Comparison of ENCODE assay signal across 23 cellular contexts in the genomic region with DNA sequence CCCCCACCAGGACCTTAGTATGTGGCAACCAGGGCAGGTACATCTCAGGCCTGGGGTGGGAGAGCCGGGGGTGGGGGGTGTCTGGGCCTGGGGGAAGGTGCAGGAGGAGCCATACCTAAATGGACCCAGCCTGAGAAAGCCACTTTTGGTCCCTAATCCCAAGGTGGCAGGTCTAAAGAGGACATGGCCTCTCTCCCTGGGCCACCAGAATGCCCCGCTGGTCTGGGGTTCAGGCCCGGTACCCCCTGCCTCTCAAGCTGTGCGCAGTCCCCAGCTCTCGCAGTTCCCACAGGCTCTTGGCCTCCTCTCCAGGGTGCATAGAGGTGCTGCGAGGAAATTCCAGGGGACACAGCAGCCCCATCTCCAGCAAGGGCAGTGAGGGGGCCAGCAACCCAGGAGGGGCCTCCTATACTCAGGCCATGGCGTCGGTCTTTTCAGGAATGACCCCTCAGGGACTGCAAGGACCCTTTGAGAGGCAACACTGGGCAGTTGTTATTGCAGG. TPM values are rescaled to one million over a fixed set of nuclear protein-coding genes. Genes with fewer than 3 reads are reported as not detected.
A peak's percentile ranks its signal among the peaks of the same experiment; 100 is the strongest.
DNase-seq lines count a peak whose midpoint lies in the region; ATAC-seq, FAIRE-seq and TF ChIP-seq lines count a peak whose summit lies in the region.
"Had no signal": no experiment of that assay in that cellular context is flagged by ENCODE, and none has a peak within 500 bp of the region (broad histone marks: within the 10 kb centered on the region; RNA-seq: fewer than 3 reads in every experiment).

No MANE protein-coding gene starts in this region.

- peaks cover 43% of the 10 kb centered on the region for H3K27me3 Mint-ChIP-seq in chondrocyte (ENCODE audit: low read depth)

- H3K4me3 ChIP-seq in HepG2 (replicated peaks in 1 of 3; ENCODE audit: insufficient read depth in 1 of 3, low read depth in 2 of 3, low read length in 3 of 3) (no peak overlapping the region), right lobe of liver (no peak overlapping the region), lower lobe of right lung (no peak overlapping the region), breast epithelium (no peak overlapping the region)
- H3K4me3 ChIP-seq: A549 had no signal

- H3K4me1 ChIP-seq in HepG2 (ENCODE audit: insufficient read depth, low read length) (peaks cover 39% of the 10 kb centered on the region), right lobe of liver (peaks cover 0 to 20% (median 4%) of the 10 kb centered on the region in 4 donors), lower lobe of right lung (peaks cover 16% of the 10 kb centered on the region), breast epithelium (no peaks in the 10 kb centered on the region)

- TF ChIP-seq POLR2A in HepG2 (IDR thresholded peaks at IDR 0.05; ENCODE audit: insufficient read depth in 1 of 2, low read depth in 2 of 2, low read length in 2 of 2) (no peak), right lobe of liver (IDR thresholded peaks at IDR 0.05) (no peak), breast epithelium (IDR thresholded peaks at IDR 0.05) (no peak)

- no peak overlapping the region for H3K27ac Mint-ChIP-seq in chondrocyte (ENCODE audit: unreplicated experiment)
- H3K27ac Mint-ChIP-seq: CD4-positive, alpha-beta memory T cell had no signal

- H3K27me3 ChIP-seq in HepG2 (ENCODE audit: control insufficient read depth in 1 of 2, insufficient read depth in 2 of 2, low read length in 2 of 2): peaks cover 30 to 58% of the 10 kb centered on the region in 2 experiments
- no peaks in the 10 kb centered on the region for H3K27me3 ChIP-seq in right lobe of liver
- H3K27me3 ChIP-seq in lower lobe of right lung (ENCODE audit: low read depth): peaks cover 55% of the 10 kb centered on the region
- H3K27me3 ChIP-seq in breast epithelium: peaks cover 3 to 18% of the 10 kb centered on the region in 2 donors

- ATAC-seq in HepG2: no peak
- no peak for ATAC-seq in right lobe of liver
- no peak for ATAC-seq in lower lobe of right lung
- ATAC-seq: A549 had no signal

- H4K20me1 ChIP-seq in HepG2 (ENCODE audit: insufficient read depth, low read length): no peaks in the 10 kb centered on the region

- no peaks in the 10 kb centered on the region for H3K79me2 ChIP-seq in HepG2 (ENCODE audit: insufficient read depth, low read length)

- no TSS peak for BruUV-seq in HepG2 (replicated peaks; lab: Mats Ljungman, UMichigan)

- DNase-seq in HepG2 (ENCODE audit: low spot score) (no peak), right lobe of liver (no peak), chondrocyte (ENCODE audit: low spot score) (peak; percentile 84), lower lobe of right lung (peak; percentile 8), posterior vena cava (ENCODE audit: low spot score) (peak; percentile 32), breast epithelium (ENCODE audit: low spot score in 2 of 2) (no peak), NCI-H345 treated with DMSO at 0.1 percent for 48 hours (lab: John Stamatoyannopoulos, UW; ENCODE audit: unreplicated experiment) (no peak), NAMALWA (ENCODE audit: low spot score) (no peak)
- DNase-seq: ACHN; C1 segment of cervical spinal cord; Calu3; CD4-positive, alpha-beta memory T cell; COR-L47; DMS153; DND-41; GOT3; H7; HCEC 1CT had no signal

- TF ChIP-seq RAD21 in HepG2 (CRISPR knock-in tag; IDR thresholded peaks at IDR 0.05): no peak

- TF ChIP-seq EP300 in HepG2 (IDR thresholded peaks at IDR 0.05; ENCODE audit: low read depth in 2 of 2, low read length in 2 of 2) (no peak), HepG2 (CRISPR knock-in tag; IDR thresholded peaks at IDR 0.05; ENCODE audit: borderline replicate concordance) (no peak)

- no peak for FAIRE-seq in HepG2 (lab: Jason Lieb, UNC)
- FAIRE-seq: A549, G401.6, GM12892 had no signal

- no peaks in the 10 kb centered on the region for H3K9me3 Mint-ChIP-seq in chondrocyte (ENCODE audit: low read depth)

- no peak overlapping the region for H3K4me2 ChIP-seq in HepG2 (ENCODE audit: low read depth, low read length)
- H3K4me2 ChIP-seq: A549 had no signal

- H3K36me3 ChIP-seq in HepG2 (replicated peaks in 1 of 2; ENCODE audit: control insufficient read depth in 1 of 2, insufficient read depth in 2 of 2, low read length in 2 of 2) (no peaks in the 10 kb centered on the region), right lobe of liver (no peaks in the 10 kb centered on the region), lower lobe of right lung (no peaks in the 10 kb centered on the region), breast epithelium (no peaks in the 10 kb centered on the region)

- no peaks in the 10 kb centered on the region for H3K9me3 ChIP-seq in HepG2 (ENCODE audit: low read length)
- no peaks in the 10 kb centered on the region for H3K9me3 ChIP-seq in right lobe of liver
- no peaks in the 10 kb centered on the region for H3K9me3 ChIP-seq in lower lobe of right lung
- H3K9me3 ChIP-seq in breast epithelium: no peaks in the 10 kb centered on the region
- H3K9me3 ChIP-seq: A549 had no signal

- in situ Hi-C loops in HepG2 (cut with HindIII; ENCODE audit: extremely low pct_ligation_motif_present, low pct_unique_long_range_greater_than_20kb): no loop called here

- 74% methylated on average over 6 of the region's 8 CpGs for WGBS in HepG2 (ENCODE audit: low lambda C conversion rate)
- WGBS in right lobe of liver (ENCODE audit: insufficient coverage, low coverage, low lambda C conversion rate, missing lambda C conversion rate): 100% methylated on average over 2 of the region's 8 CpGs

- no peaks in the 10 kb centered on the region for H3K4me1 Mint-ChIP-seq in chondrocyte (ENCODE audit: low read depth)

- H3K27ac ChIP-seq in HepG2 (ENCODE audit: extremely low read length, insufficient read depth, low read length): no peak overlapping the region
- H3K27ac ChIP-seq in right lobe of liver: no peak overlapping the region
- no peak overlapping the region for H3K27ac ChIP-seq in lower lobe of right lung
- H3K27ac ChIP-seq in breast epithelium: no peak overlapping the region
- H3K27ac ChIP-seq: 22Rv1, A549 had no signal

- H2AFZ ChIP-seq in HepG2 (ENCODE audit: low read length): no peak overlapping the region

- H3K4me3 Mint-ChIP-seq in chondrocyte (ENCODE audit: unreplicated experiment): no peak overlapping the region
- H3K4me3 Mint-ChIP-seq: CD4-positive, alpha-beta memory T cell had no signal

- CTCF ChIA-PET in HepG2 (lab: Yijun Ruan, JAX; ENCODE audit: low intra/inter-chr PET ratio, low total read pairs): no interaction called here

- no peak overlapping the region for H3K9ac ChIP-seq in HepG2 (ENCODE audit: insufficient read depth, low read depth, low read length)

- intact Hi-C loops in HepG2 (cut with micrococcal nuclease; ENCODE audit: unreplicated experiment) (no loop called here), right lobe of liver (cut with DNase I) (no loop called here), lower lobe of right lung (cut with DNase I) (no loop called here), posterior vena cava (cut with DNase I) (no loop called here), breast epithelium (cut with DNase I; ENCODE audit: low total_unique reads) (no loop called here)

- POLR2A ChIA-PET in HepG2 (lab: Yijun Ruan, JAX): no interaction called here

- H3K36me3 Mint-ChIP-seq in chondrocyte (ENCODE audit: low read depth): no peaks in the 10 kb centered on the region
- H3K36me3 Mint-ChIP-seq: CD4-positive, alpha-beta memory T cell had no signal

- no peak for TF ChIP-seq CTCF in HepG2 (CRISPR knock-in tag; IDR thresholded peaks at IDR 0.05)
- no peak for TF ChIP-seq CTCF in right lobe of liver (IDR thresholded peaks at IDR 0.05)
- no peak for TF ChIP-seq CTCF in chondrocyte (IDR thresholded peaks at IDR 0.05)
- no peak for TF ChIP-seq CTCF in lower lobe of right lung (IDR thresholded peaks at IDR 0.05)
- no peak for TF ChIP-seq CTCF in breast epithelium (IDR thresholded peaks at IDR 0.05)

RNA-seq across cellular contexts. Expression of gene AVP, which starts 1.1 kb away (rescaled TPM):
- total RNA-seq in HepG2 (2016; rRNA removed; fragmentation: Illumina TruSeq; extraction: Trizol) (not detected in 2 replicates), right lobe of liver (under 1 TPM in 2 of 6 experiments, not detected in 4; 0.74 to 0.93 TPM), chondrocyte (not detected in 3 replicates), lower lobe of right lung (not detected), posterior vena cava (not detected), breast epithelium (not detected)
- not detected in 2 replicates for total RNA-seq in HepG2 (2016; cell fraction: cytosol; rRNA removed; fragmentation: Illumina TruSeq; extraction: Trizol; ENCODE audit: low read depth)
- not detected in 2 replicates for total RNA-seq in HepG2 (2016; cell fraction: insoluble cytoplasmic fraction; rRNA removed; fragmentation: Illumina TruSeq; extraction: Trizol)
- not detected in 2 replicates for total RNA-seq in HepG2 (2016; cell fraction: membrane; rRNA removed; fragmentation: Illumina TruSeq; extraction: Trizol)
- total RNA-seq in HepG2 (2016; cell fraction: nucleus; rRNA removed; fragmentation: Illumina TruSeq; extraction: Trizol): not detected in 2 replicates
- 0.12 and 0.21 TPM in 2 replicates for polyA plus RNA-seq in HepG2 (2011; rRNA removed)
- 0.22 and 0.74 TPM in 2 replicates for polyA plus RNA-seq in HepG2 (2011; cell fraction: cytosol; rRNA removed)
- 0.37 and 0.38 TPM in 2 replicates for polyA plus RNA-seq in HepG2 (2011; cell fraction: nucleus; rRNA removed)
- not detected in 2 replicates for polyA plus RNA-seq in HepG2 (2012)
- polyA plus RNA-seq in HepG2 (2016; cell fraction: cytosol; fragmentation: Illumina TruSeq; extraction: Trizol; ENCODE audit: low read depth): not detected in 2 replicates
- polyA plus RNA-seq in HepG2 (2016; cell fraction: insoluble cytoplasmic fraction; fragmentation: Illumina TruSeq; extraction: Trizol; ENCODE audit: low read depth): not detected in 2 replicates
- not detected in 2 replicates for polyA plus RNA-seq in HepG2 (2016; cell fraction: membrane; fragmentation: Illumina TruSeq; extraction: Trizol; ENCODE audit: low read depth)
- polyA plus RNA-seq in HepG2 (2016; cell fraction: nucleus; fragmentation: Illumina TruSeq; extraction: Trizol; ENCODE audit: insufficient read depth, low read depth): not detected in 2 replicates
- not detected in 2 replicates for polyA minus RNA-seq in HepG2 (2011; rRNA and poly(A)+ RNA removed; ENCODE audit: low replicate concordance)
- polyA minus RNA-seq in HepG2 (2011; cell fraction: cytosol; rRNA and poly(A)+ RNA removed): not detected in 2 replicates
- polyA minus RNA-seq in HepG2 (2011; cell fraction: nucleus; rRNA and poly(A)+ RNA removed): not detected in 2 replicates
- total RNA-seq: Calu3; CD4-positive, alpha-beta memory T cell; H7 had no signal
- polyA plus RNA-seq: A549; BJ; CD4-positive, alpha-beta memory T cell had no signal

RNA-seq across cellular contexts. Expression of gene OXT, which starts 14.2 kb away (rescaled TPM):
- total RNA-seq in HepG2 (2016; rRNA removed; fragmentation: Illumina TruSeq; extraction: Trizol) (not detected in 2 replicates), right lobe of liver (10 to 100 TPM in 2 of 6 experiments, 1 to 10 TPM in 4; 1.8 to 41.2 (median 7.0) TPM), chondrocyte (not detected in 3 replicates), lower lobe of right lung (not detected), posterior vena cava (not detected), breast epithelium (1 to 10 TPM in 1 of 3 donors, not detected in 2; 4.5 TPM)
- not detected in 2 replicates for total RNA-seq in HepG2 (2016; cell fraction: cytosol; rRNA removed; fragmentation: Illumina TruSeq; extraction: Trizol; ENCODE audit: low read depth)
- not detected in 2 replicates for total RNA-seq in HepG2 (2016; cell fraction: insoluble cytoplasmic fraction; rRNA removed; fragmentation: Illumina TruSeq; extraction: Trizol)
- total RNA-seq in HepG2 (2016; cell fraction: membrane; rRNA removed; fragmentation: Illumina TruSeq; extraction: Trizol): not detected in 2 replicates
- not detected in 2 replicates for total RNA-seq in HepG2 (2016; cell fraction: nucleus; rRNA removed; fragmentation: Illumina TruSeq; extraction: Trizol)
- polyA plus RNA-seq in HepG2 (2011; rRNA removed): not detected in 2 replicates
- not detected in 2 replicates for polyA plus RNA-seq in HepG2 (2011; cell fraction: cytosol; rRNA removed)
- not detected in 2 replicates for polyA plus RNA-seq in HepG2 (2011; cell fraction: nucleus; rRNA removed)
- not detected in 2 replicates for polyA plus RNA-seq in HepG2 (2012)
- polyA plus RNA-seq in HepG2 (2016; cell fraction: cytosol; fragmentation: Illumina TruSeq; extraction: Trizol; ENCODE audit: low read depth): not detected in 2 replicates
- not detected in 2 replicates for polyA plus RNA-seq in HepG2 (2016; cell fraction: insoluble cytoplasmic fraction; fragmentation: Illumina TruSeq; extraction: Trizol; ENCODE audit: low read depth)
- not detected in 2 replicates for polyA plus RNA-seq in HepG2 (2016; cell fraction: membrane; fragmentation: Illumina TruSeq; extraction: Trizol; ENCODE audit: low read depth)
- not detected in 2 replicates for polyA plus RNA-seq in HepG2 (2016; cell fraction: nucleus; fragmentation: Illumina TruSeq; extraction: Trizol; ENCODE audit: insufficient read depth, low read depth)
- not detected in 2 replicates for polyA minus RNA-seq in HepG2 (2011; rRNA and poly(A)+ RNA removed; ENCODE audit: low replicate concordance)
- polyA minus RNA-seq in HepG2 (2011; cell fraction: cytosol; rRNA and poly(A)+ RNA removed): not detected in 2 replicates
- not detected in 2 replicates for polyA minus RNA-seq in HepG2 (2011; cell fraction: nucleus; rRNA and poly(A)+ RNA removed)
- total RNA-seq: Calu3 had no signal
- polyA plus RNA-seq: A549, BJ had no signal

RNA-seq across cellular contexts. Expression of gene MRPS26, which starts 39.8 kb away (rescaled TPM):
- 187 and 201 TPM in 2 replicates for total RNA-seq in HepG2 (2016; rRNA removed; fragmentation: Illumina TruSeq; extraction: Trizol)
- total RNA-seq in HepG2 (2016; cell fraction: cytosol; rRNA removed; fragmentation: Illumina TruSeq; extraction: Trizol; ENCODE audit: low read depth): 73.7 and 85.4 TPM in 2 replicates
- total RNA-seq in HepG2 (2016; cell fraction: insoluble cytoplasmic fraction; rRNA removed; fragmentation: Illumina TruSeq; extraction: Trizol): 186 and 201 TPM in 2 replicates
- 110 and 125 TPM in 2 replicates for total RNA-seq in HepG2 (2016; cell fraction: membrane; rRNA removed; fragmentation: Illumina TruSeq; extraction: Trizol)
- total RNA-seq in HepG2 (2016; cell fraction: nucleus; rRNA removed; fragmentation: Illumina TruSeq; extraction: Trizol): 63.7 and 71.2 TPM in 2 replicates
- 89.8 and 96.6 TPM in 2 replicates for polyA plus RNA-seq in HepG2 (2011; rRNA removed)
- polyA plus RNA-seq in HepG2 (2011; cell fraction: cytosol; rRNA removed): 91.9 and 140 TPM in 2 replicates
- polyA plus RNA-seq in HepG2 (2011; cell fraction: nucleus; rRNA removed): 52.3 and 57.4 TPM in 2 replicates
- 67.7 and 77.8 TPM in 2 replicates for polyA plus RNA-seq in HepG2 (2012)
- polyA plus RNA-seq in HepG2 (2016; cell fraction: cytosol; fragmentation: Illumina TruSeq; extraction: Trizol; ENCODE audit: low read depth): 65.7 and 79.0 TPM in 2 replicates
- 195 and 204 TPM in 2 replicates for polyA plus RNA-seq in HepG2 (2016; cell fraction: insoluble cytoplasmic fraction; fragmentation: Illumina TruSeq; extraction: Trizol; ENCODE audit: low read depth)
- polyA plus RNA-seq in HepG2 (2016; cell fraction: membrane; fragmentation: Illumina TruSeq; extraction: Trizol; ENCODE audit: low read depth): 80.8 and 93.5 TPM in 2 replicates
- polyA plus RNA-seq in HepG2 (2016; cell fraction: nucleus; fragmentation: Illumina TruSeq; extraction: Trizol; ENCODE audit: insufficient read depth, low read depth): 120 and 125 TPM in 2 replicates
- polyA minus RNA-seq in HepG2 (2011; rRNA and poly(A)+ RNA removed; ENCODE audit: low replicate concordance): 22.4 and 55.0 TPM in 2 replicates
- 24.7 and 35.9 TPM in 2 replicates for polyA minus RNA-seq in HepG2 (2011; cell fraction: cytosol; rRNA and poly(A)+ RNA removed)
- polyA minus RNA-seq in HepG2 (2011; cell fraction: nucleus; rRNA and poly(A)+ RNA removed): 13.3 and 16.5 TPM in 2 replicates
- total RNA-seq in right lobe of liver: 10 to 100 TPM; 27.8 to 59.1 (median 38.0) TPM
- total RNA-seq in chondrocyte: 30.9 to 41.2 TPM (median 31.0 TPM) in 3 replicates
- total RNA-seq in lower lobe of right lung: 31.0 TPM
- 10 to 100 TPM; 22.4 to 26.2 TPM for total RNA-seq in posterior vena cava
- total RNA-seq in breast epithelium: 10 to 100 TPM; 34.4 to 50.8 (median 44.9) TPM

RNA-seq across cellular contexts. Expression of gene GNRH2, which starts 42.2 kb away (rescaled TPM):
- total RNA-seq in HepG2 (2016; rRNA removed; fragmentation: Illumina TruSeq; extraction: Trizol) (not detected in 2 replicates), right lobe of liver (under 1 TPM in 3 of 6 experiments, not detected in 3; 0.55 to 0.81 (median 0.66) TPM), chondrocyte (0.94 TPM in 1 of 3 replicates, not detected in the others), lower lobe of right lung (not detected), posterior vena cava (under 1 TPM in 1 of 2 donors, not detected in 1; 0.43 TPM), breast epithelium (not detected)
- total RNA-seq in HepG2 (2016; cell fraction: cytosol; rRNA removed; fragmentation: Illumina TruSeq; extraction: Trizol; ENCODE audit: low read depth): not detected in 2 replicates
- total RNA-seq in HepG2 (2016; cell fraction: insoluble cytoplasmic fraction; rRNA removed; fragmentation: Illumina TruSeq; extraction: Trizol): 0.22 TPM in 1 of 2 replicates, not detected in the other
- total RNA-seq in HepG2 (2016; cell fraction: membrane; rRNA removed; fragmentation: Illumina TruSeq; extraction: Trizol): not detected in 2 replicates
- total RNA-seq in HepG2 (2016; cell fraction: nucleus; rRNA removed; fragmentation: Illumina TruSeq; extraction: Trizol): 0.72 and 1.5 TPM in 2 replicates
- polyA plus RNA-seq in HepG2 (2011; rRNA removed): 0.22 and 0.28 TPM in 2 replicates
- not detected in 2 replicates for polyA plus RNA-seq in HepG2 (2011; cell fraction: cytosol; rRNA removed)
- 2.9 and 3.0 TPM in 2 replicates for polyA plus RNA-seq in HepG2 (2011; cell fraction: nucleus; rRNA removed)
- 0.37 TPM in 1 of 2 replicates, not detected in the other for polyA plus RNA-seq in HepG2 (2012)
- not detected in 2 replicates for polyA plus RNA-seq in HepG2 (2016; cell fraction: cytosol; fragmentation: Illumina TruSeq; extraction: Trizol; ENCODE audit: low read depth)
- not detected in 2 replicates for polyA plus RNA-seq in HepG2 (2016; cell fraction: insoluble cytoplasmic fraction; fragmentation: Illumina TruSeq; extraction: Trizol; ENCODE audit: low read depth)
- not detected in 2 replicates for polyA plus RNA-seq in HepG2 (2016; cell fraction: membrane; fragmentation: Illumina TruSeq; extraction: Trizol; ENCODE audit: low read depth)
- 0.96 and 1.2 TPM in 2 replicates for polyA plus RNA-seq in HepG2 (2016; cell fraction: nucleus; fragmentation: Illumina TruSeq; extraction: Trizol; ENCODE audit: insufficient read depth, low read depth)
- polyA minus RNA-seq in HepG2 (2011; rRNA and poly(A)+ RNA removed; ENCODE audit: low replicate concordance): 0.21 and 1.1 TPM in 2 replicates
- not detected in 2 replicates for polyA minus RNA-seq in HepG2 (2011; cell fraction: cytosol; rRNA and poly(A)+ RNA removed)
- 5.0 and 7.0 TPM in 2 replicates for polyA minus RNA-seq in HepG2 (2011; cell fraction: nucleus; rRNA and poly(A)+ RNA removed)
- total RNA-seq: H7 had no signal
- polyA plus RNA-seq: BJ; CD4-positive, alpha-beta memory T cell had no signal

Comparison
In these comparisons a context has a peak if more than half of its experiments do, and no peak if none do; other contexts are left out.
1. DNase-seq: peak in chondrocyte (single experiment), lower lobe of right lung (single experiment) and posterior vena cava (single experiment); none in HepG2 (single experiment), right lobe of liver (0 of 3), breast epithelium (0 of 2), NCI-H345 treated with DMSO at 0.1 percent for 48 hours (single experiment) and NAMALWA (single experiment).